In genomic region chr11:46129133-46129532, GRCh38 we compare ENCODE assay signal across 2 cellular contexts.
TF ChIP-seq lines count a peak whose summit lies in the region.

No MANE protein-coding gene starts in this region.

TF ChIP-seq in HepG2, 621 proteins besides CTCF, POLR2A, EP300 and RAD21:
- TF ChIP-seq ZNF629 (CRISPR knock-in tag; conservative IDR thresholded peaks at IDR 0.05) (0 out of 2 replicates have a peak, but pooled peaks have one; percentile 31), NR2F6 (IDR thresholded peaks at IDR 0.05) (no peak), NR2F6 (CRISPR knock-in tag; IDR thresholded peaks at IDR 0.05) (no peak)

TF ChIP-seq in K562, 482 proteins besides CTCF, POLR2A, EP300 and RAD21:
- TF ChIP-seq BCOR (IDR thresholded peaks at IDR 0.05), result peak; percentile 61; the same call in 1 of the 2 replicates
- TF ChIP-seq POU5F1 (IDR thresholded peaks at IDR 0.05; ENCODE audit: borderline replicate concordance, low read depth, low read length, partially characterized antibody), result no peak
- TF ChIP-seq RBM25 (IDR thresholded peaks at IDR 0.05; ENCODE audit: low read depth, low read length, severe bottlenecking), result peak; percentile 89
- TF ChIP-seq SP2 (IDR thresholded peaks at IDR 0.05; ENCODE audit: extremely low read depth, low read depth, low read length, poor library complexity, severe bottlenecking), result no peak
- TF ChIP-seq XRCC4 (IDR thresholded peaks at IDR 0.05; ENCODE audit: extremely low read depth, insufficient read depth, insufficient read length), result no peak
- TF ChIP-seq NELFE (IDR thresholded peaks at IDR 0.05; ENCODE audit: insufficient read depth, insufficient read length), result no peak
- TF ChIP-seq KDM1A (IDR thresholded peaks at IDR 0.05), result peak in 1 of 2 experiments; percentile 27; a peak in 1 of 4 replicates
TF ChIP-seq in K562: peak in this region for 3.
